14 cellular contexts compared by ENCODE assay signal in genomic region chr10:3406556-3406955, GRCh38.
A peak's percentile ranks its signal among the peaks of the same experiment; 100 is the strongest.
DNase-seq lines count a peak whose midpoint lies in the region; ATAC-seq and TF ChIP-seq lines count a peak whose summit lies in the region.
"Had no signal": no experiment of that assay in that cellular context is flagged by ENCODE, and none has a peak within 500 bp of the region (broad histone marks: within the 10 kb centered on the region; RNA-seq: fewer than 3 reads in every experiment).

No MANE protein-coding gene starts in this region.

- no peak for TF ChIP-seq CTCF in endothelial cell (IDR thresholded peaks at IDR 0.05; ENCODE audit: unreplicated experiment)
- no peak for TF ChIP-seq CTCF in gastrocnemius medialis (IDR thresholded peaks at IDR 0.05 in 4 of 5, conservative IDR thresholded peaks at IDR 0.05 in 1 of 5)

- H3K27me3 Mint-ChIP-seq in endothelial cell (ENCODE audit: unreplicated experiment) = no peaks in the 10 kb centered on the region

- no peaks in the 10 kb centered on the region for H3K36me3 ChIP-seq in gastrocnemius medialis

- DNase-seq in DMS153 treated with DMSO at 0.1 percent for 48 hours (lab: John Stamatoyannopoulos, UW; ENCODE audit: unreplicated experiment) = peak; percentile 12
- no peak for DNase-seq in DMS153 (lab: John Stamatoyannopoulos, UW)
- DNase-seq in endothelial cell (ENCODE audit: low spot score) = no peak
- DNase-seq in medulla oblongata (ENCODE audit: extremely low spot score) = peak; percentile 82
- DNase-seq in substantia nigra (lab: John Stamatoyannopoulos, UW) = peak in 45 of 49 donors; percentile 10 to 77 (median 50)
- DNase-seq in stimulated activated CD4-positive, alpha-beta T cell treated with anti-CD3 and anti-CD28 coated beads, Interleukin-4, amount 100 ng/mL, for 1 hour = no peak
- DNase-seq in gastrocnemius medialis = no peak
- no peak for DNase-seq in NK-92 treated with Interleukin-12 subunit alpha and Interleukin-12 subunit beta, amount 100 ng/mL, for 24 hours (lab: John Stamatoyannopoulos, UW)
- DNase-seq: NCI-H1436, NCI-H2029 treated with DMSO at 0.1 percent for 48 hours, NCI-H524, SIG-M5 had no signal

- no peak for TF ChIP-seq POLR2A in gastrocnemius medialis (IDR thresholded peaks at IDR 0.05)

- no peaks in the 10 kb centered on the region for H3K4me1 ChIP-seq in gastrocnemius medialis

- H3K9me3 Mint-ChIP-seq in endothelial cell (ENCODE audit: unreplicated experiment) = peaks cover 5% of the 10 kb centered on the region

- no peak overlapping the region for H3K27ac Mint-ChIP-seq in endothelial cell (ENCODE audit: unreplicated experiment)

- H3K4me3 ChIP-seq in gastrocnemius medialis = no peak overlapping the region

- H3K4me1 Mint-ChIP-seq in endothelial cell (ENCODE audit: unreplicated experiment) = peaks cover 21% of the 10 kb centered on the region

- H3K4me3 Mint-ChIP-seq in endothelial cell (ENCODE audit: unreplicated experiment) = peak overlapping the region; percentile 66

- no peaks in the 10 kb centered on the region for H3K9me3 ChIP-seq in gastrocnemius medialis

- H3K36me3 Mint-ChIP-seq in endothelial cell (ENCODE audit: low read depth, unreplicated experiment) = peaks cover 9% of the 10 kb centered on the region

- no peak for ATAC-seq in gastrocnemius medialis

- intact Hi-C loops in gastrocnemius medialis (cut with DNase I; ENCODE audit: low total_unique reads) = no loop called here

- in situ Hi-C loops in gastrocnemius medialis (cut with MboI; ENCODE audit: low sequenced_read_pairs in 4 of 4) = no loop called here

- no peaks in the 10 kb centered on the region for H3K27me3 ChIP-seq in gastrocnemius medialis

- H3K27ac ChIP-seq in substantia nigra (ENCODE audit: low read depth, low read length, poor library complexity, severe bottlenecking) (peak overlapping the region; percentile 16), gastrocnemius medialis (no peak overlapping the region)
- H3K27ac ChIP-seq: 22Rv1, KMS-11 had no signal

Comparison
In these comparisons a context has a peak if more than half of its experiments do, and no peak if none do; other contexts are left out.
1. DNase-seq: peak in DMS153 treated with DMSO at 0.1 percent for 48 hours (single experiment), medulla oblongata (single experiment) and substantia nigra (45 of 49); none in DMS153 (single experiment), endothelial cell (single experiment), stimulated activated CD4-positive, alpha-beta T cell treated with anti-CD3 and anti-CD28 coated beads, Interleukin-4, amount 100 ng/mL, for 1 hour (single experiment), gastrocnemius medialis (0 of 2) and NK-92 treated with Interleukin-12 subunit alpha and Interleukin-12 subunit beta, amount 100 ng/mL, for 24 hours (single experiment).